21 cellular contexts compared by ENCODE assay signal in the genomic region with DNA sequence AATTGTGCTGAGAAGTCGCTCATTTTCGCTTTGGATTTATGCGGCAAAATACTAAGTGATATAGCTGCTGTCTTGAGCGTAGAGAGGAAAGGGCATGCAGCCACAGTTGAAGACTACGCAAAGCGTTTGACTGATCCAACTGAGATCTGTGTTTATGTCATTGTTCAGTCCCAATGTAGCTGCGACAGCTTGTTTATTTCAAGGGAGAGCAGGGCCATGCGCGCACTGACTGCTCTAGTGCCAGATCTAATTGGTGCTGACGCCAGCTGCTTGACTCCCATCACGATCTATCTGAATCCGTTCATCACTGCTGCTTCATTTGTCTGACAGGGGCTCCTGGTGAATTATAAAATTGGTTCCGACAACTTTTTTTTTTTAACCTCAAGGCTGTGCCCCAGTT.
"Had no signal": no experiment of that assay in that cellular context is flagged by ENCODE, and none has a peak within 500 bp of the region (broad histone marks: within the 10 kb centered on the region; RNA-seq: fewer than 3 reads in every experiment).

No MANE protein-coding gene starts in this region.

- H3K4me3 ChIP-seq: colonic mucosa, mucosa of descending colon, ovary, thoracic aorta, upper lobe of right lung had no signal

- H3K9me3 Mint-ChIP-seq: activated CD4-positive, alpha-beta T cell treated with anti-CD3 and anti-CD28 coated beads, Interleukin-2, amount 10 ng/mL, durations not matched to agents 7 days and 5 days; stimulated activated naive B cell treated with anti-CD40 and anti-IgM and Interleukin-4, amounts not matched to agents 10 μg/mL and 1 μg/mL and 100 μg/mL, for 72 hours had no signal

- ATAC-seq: activated CD4-positive, CD25-positive, alpha-beta regulatory T cell treated with anti-CD3 and anti-CD28 coated beads, Interleukin-2, amount 50 U/mL, for 24 hours; activated CD8-positive, alpha-beta T cell treated with anti-CD3 and anti-CD28 coated beads, Interleukin-2, amount 10 ng/mL, durations not matched to agents 7 days and 5 days; foreskin keratinocyte; mucosa of descending colon; stimulated activated naive B cell treated with anti-CD40 and anti-IgM and Interleukin-4, amounts not matched to agents 10 μg/mL and 1 μg/mL and 100 μg/mL, for 72 hours; upper lobe of right lung had no signal

- H3K36me3 Mint-ChIP-seq: activated naive CD8-positive, alpha-beta T cell treated with anti-CD3 and anti-CD28 coated beads, Interleukin-2, amount 10 ng/mL, durations not matched to agents 7 days and 5 days; naive B cell; stimulated activated naive B cell treated with anti-CD40 and anti-IgM and Interleukin-4, amounts not matched to agents 10 μg/mL and 1 μg/mL and 100 μg/mL, for 72 hours had no signal

- H3K27ac ChIP-seq: brain microvascular endothelial cell, colonic mucosa, epithelial cell of prostate, foreskin keratinocyte, ovary, thoracic aorta, upper lobe of right lung had no signal

- H3K4me1 ChIP-seq: colonic mucosa, foreskin keratinocyte, upper lobe of right lung had no signal

- DNase-seq: activated CD4-positive, alpha-beta T cell treated with anti-CD3 and anti-CD28 coated beads, Interleukin-2, amount 10 ng/mL, durations not matched to agents 7 days and 5 days; activated CD8-positive, alpha-beta T cell treated with anti-CD3 and anti-CD28 coated beads, Interleukin-2, amount 10 ng/mL, durations not matched to agents 7 days and 5 days; activated naive CD4-positive, alpha-beta T cell treated with Interleukin-2 at 50 U/mL for 16 hours; activated naive CD8-positive, alpha-beta T cell treated with anti-CD3 and anti-CD28 coated beads, Interleukin-2, amount 10 ng/mL, durations not matched to agents 7 days and 5 days; activated T-cell treated with anti-CD3 and anti-CD28 coated beads, Interleukin-2, amount 50 U/mL, for 24 hours; brain microvascular endothelial cell; colonic mucosa; endodermal cell; foreskin keratinocyte; mesenchymal stem cell; naive B cell; ovary; stimulated activated naive B cell treated with anti-CD40 and anti-IgM and Interleukin-4, amounts not matched to agents 10 μg/mL and 1 μg/mL and 100 μg/mL, for 72 hours; T1000; upper lobe of right lung had no signal

- H3K27ac Mint-ChIP-seq: activated CD4-positive, alpha-beta T cell treated with anti-CD3 and anti-CD28 coated beads, Interleukin-2, amount 10 ng/mL, durations not matched to agents 7 days and 5 days; activated CD8-positive, alpha-beta T cell treated with anti-CD3 and anti-CD28 coated beads, Interleukin-2, amount 10 ng/mL, durations not matched to agents 7 days and 5 days; activated naive CD8-positive, alpha-beta T cell treated with anti-CD3 and anti-CD28 coated beads, Interleukin-2, amount 10 ng/mL, durations not matched to agents 7 days and 5 days; activated T-cell treated with anti-CD3 and anti-CD28 coated beads, Interleukin-2, amount 50 U/mL, for 24 hours; activated T-helper 2 cell treated with anti-CD3 and anti-CD28 coated beads, Interferon-gamma antibody, Interleukin-2, Interleukin-4, amounts not matched to agents 10 μg/mL and 5 μg/mL and 100 μg/mL, durations not matched to agents 14 hours and 24 hours and 36 hours; endodermal cell; naive B cell; stimulated activated naive B cell treated with anti-CD40 and anti-IgM and Interleukin-4, amounts not matched to agents 10 μg/mL and 1 μg/mL and 100 μg/mL, for 72 hours had no signal

- H3K9me3 ChIP-seq: colonic mucosa, mucosa of descending colon, ovary, upper lobe of right lung had no signal

- H3K4me1 Mint-ChIP-seq: activated CD4-positive, alpha-beta T cell treated with anti-CD3 and anti-CD28 coated beads, Interleukin-2, amount 10 ng/mL, durations not matched to agents 7 days and 5 days; activated naive CD8-positive, alpha-beta T cell treated with anti-CD3 and anti-CD28 coated beads, Interleukin-2, amount 10 ng/mL, durations not matched to agents 7 days and 5 days; central memory CD8-positive, alpha-beta T cell; naive B cell; stimulated activated naive B cell treated with anti-CD40 and anti-IgM and Interleukin-4, amounts not matched to agents 10 μg/mL and 1 μg/mL and 100 μg/mL, for 72 hours had no signal

- H3K4me3 Mint-ChIP-seq: activated CD4-positive, alpha-beta T cell treated with anti-CD3 and anti-CD28 coated beads, Interleukin-2, amount 10 ng/mL, durations not matched to agents 7 days and 5 days; activated CD8-positive, alpha-beta T cell treated with anti-CD3 and anti-CD28 coated beads, Interleukin-2, amount 10 ng/mL, durations not matched to agents 7 days and 5 days; activated naive CD8-positive, alpha-beta T cell treated with anti-CD3 and anti-CD28 coated beads, Interleukin-2, amount 10 ng/mL, durations not matched to agents 7 days and 5 days; activated T-cell treated with anti-CD3 and anti-CD28 coated beads, Interleukin-2, amount 50 U/mL, for 24 hours; central memory CD8-positive, alpha-beta T cell; endodermal cell; naive B cell; stimulated activated naive B cell treated with anti-CD40 and anti-IgM and Interleukin-4, amounts not matched to agents 10 μg/mL and 1 μg/mL and 100 μg/mL, for 72 hours had no signal

- H3K36me3 ChIP-seq: brain microvascular endothelial cell, colonic mucosa, ovary, thoracic aorta, upper lobe of right lung had no signal

- H3K27me3 ChIP-seq: brain microvascular endothelial cell, colonic mucosa, foreskin keratinocyte, ovary, upper lobe of right lung had no signal

- H3K27me3 Mint-ChIP-seq: activated CD4-positive, alpha-beta T cell treated with anti-CD3 and anti-CD28 coated beads, Interleukin-2, amount 10 ng/mL, durations not matched to agents 7 days and 5 days; activated naive CD8-positive, alpha-beta T cell treated with anti-CD3 and anti-CD28 coated beads, Interleukin-2, amount 10 ng/mL, durations not matched to agents 7 days and 5 days; activated T-cell treated with anti-CD3 and anti-CD28 coated beads, Interleukin-2, amount 50 U/mL, for 24 hours; central memory CD8-positive, alpha-beta T cell; naive B cell; stimulated activated naive B cell treated with anti-CD40 and anti-IgM and Interleukin-4, amounts not matched to agents 10 μg/mL and 1 μg/mL and 100 μg/mL, for 72 hours had no signal
